Comparison of ENCODE assay signal across 17 cellular contexts in the genomic region with DNA sequence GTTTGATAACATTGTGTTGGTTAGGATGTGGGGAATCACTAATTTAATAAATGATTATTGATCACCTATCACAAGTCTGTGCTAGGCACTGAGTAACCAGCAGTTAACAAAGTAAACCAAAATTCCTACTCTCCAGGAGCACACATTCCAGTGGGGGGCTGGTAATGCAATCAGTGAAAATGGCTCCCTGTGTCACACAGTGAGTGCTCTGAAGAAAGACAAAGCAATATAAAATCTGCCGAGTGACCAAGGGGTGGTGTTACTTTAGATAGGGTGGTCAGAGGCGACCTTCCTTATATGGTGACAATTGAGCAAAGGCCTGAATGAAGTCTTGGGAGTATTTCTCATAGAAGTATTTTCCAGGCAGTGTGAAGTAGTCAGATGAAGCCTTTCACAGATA. TPM values are rescaled to one million over a fixed set of nuclear protein-coding genes. Genes with fewer than 3 reads are reported as not detected.
DNase-seq lines count a peak whose midpoint lies in the region; ATAC-seq, FAIRE-seq and TF ChIP-seq lines count a peak whose summit lies in the region.
"Had no signal": no experiment of that assay in that cellular context is flagged by ENCODE, and none has a peak within 500 bp of the region (broad histone marks: within the 10 kb centered on the region; RNA-seq: fewer than 3 reads in every experiment).

No MANE protein-coding gene starts in this region.

- 11% methylated on average over 2 of the region's 2 CpGs; no CpG with 5 or more reads in 1 of the 2 experiments for WGBS in H1 (ENCODE audit: extremely low coverage in 1 of 2, insufficient coverage in 1 of 2, insufficient read length in 1 of 2, insufficient replicate concordance in 2 of 2, low coverage in 1 of 2, low lambda C conversion rate in 2 of 2, missing lambda C conversion rate in 1 of 2), 2 experiments
- WGBS in mesendoderm (ENCODE audit: extremely low coverage, insufficient coverage, low lambda C conversion rate), result no CpG with 5 or more reads among the region's 2 CpGs

- H2AK5ac ChIP-seq in H1 (ENCODE audit: low read depth, low read length), result no peak overlapping the region
- no peak overlapping the region for H2AK5ac ChIP-seq in mesendoderm (ENCODE audit: low read length)

- no peak for TF ChIP-seq POLR2A in H1 (IDR thresholded peaks at IDR 0.05; ENCODE audit: control extremely low read depth in 1 of 2, low read depth in 2 of 2, low read length in 2 of 2)

- CTCF ChIA-PET in H1 (lab: Charles Lee; ENCODE audit: partially characterized antibody), result interaction anchor here (1.2 to 1.5 kb wide), 3 partner anchors 220 to 249 kb away, joined by 3 to 4 read pairs (median 4); a partner anchor contains a TSS

- H4K20me1 ChIP-seq in H1 (replicated peaks in 1 of 2; ENCODE audit: control insufficient read depth in 1 of 2, insufficient read depth in 2 of 2, low read length in 2 of 2), result no peaks in the 10 kb centered on the region

- H3K9ac ChIP-seq in HUES48 (ENCODE audit: low read depth, low read length) (0 out of 2 replicates have a peak overlapping the region, but pooled peaks have one; percentile 16), H1 (replicated peaks in 1 of 4; ENCODE audit: extremely low read depth in 1 of 4, low read depth in 3 of 4, low read length in 3 of 4) (no peak overlapping the region), mesendoderm (ENCODE audit: low read length) (no peak overlapping the region)

- H3K56ac ChIP-seq in H1 (replicated peaks; ENCODE audit: insufficient read length, low read depth, low read length), result no peak overlapping the region
- no peak overlapping the region for H3K56ac ChIP-seq in mesendoderm (ENCODE audit: low read length)

- no peak overlapping the region for H4K8ac ChIP-seq in H1 (ENCODE audit: extremely low read depth, insufficient read depth, low read length)
- no peak overlapping the region for H4K8ac ChIP-seq in mesendoderm (ENCODE audit: low read depth, low read length)

- no peak for TF ChIP-seq RAD21 in H1 (IDR thresholded peaks at IDR 0.05 in 1 of 2, conservative IDR thresholded peaks at IDR 0.05 in 1 of 2; ENCODE audit: low read depth in 2 of 2, low read length in 2 of 2)

- peak; percentile 48 for FAIRE-seq in H1 (lab: Jason Lieb, UNC)
- FAIRE-seq: A204.1 had no signal

- H3K4me2 ChIP-seq in H1 (ENCODE audit: insufficient read depth in 1 of 2, low read depth in 2 of 2, low read length in 2 of 2), result peak overlapping the region; percentile 29 to 30; a peak in 3 of 4 replicates
- H3K4me2 ChIP-seq in mesendoderm (ENCODE audit: low read length), result no peak overlapping the region

- H2BK5ac ChIP-seq in H1 (ENCODE audit: low read depth, low read length), result no peak overlapping the region; the same call in 1 of the 2 replicates
- no peak overlapping the region for H2BK5ac ChIP-seq in mesendoderm (ENCODE audit: low read length)

- TF ChIP-seq EP300 in H1 (IDR thresholded peaks at IDR 0.05; ENCODE audit: borderline replicate concordance in 1 of 2, low read depth in 2 of 2, low read length in 2 of 2), result peak in 1 of 2 experiments; percentile 48; a peak in 1 of 3 replicates

- peak overlapping the region; percentile 79 for H4K91ac ChIP-seq in H1 (replicated peaks; ENCODE audit: insufficient read length, low read length)

- peak overlapping the region; percentile 75 for H4K5ac ChIP-seq in H1 (ENCODE audit: insufficient read length, low read depth, low read length)
- no peak overlapping the region for H4K5ac ChIP-seq in mesendoderm (ENCODE audit: low read length)

- H3K14ac ChIP-seq in H1 (ENCODE audit: insufficient read length), result no peak overlapping the region

- H3K79me1 ChIP-seq in H1 (ENCODE audit: low read depth, low read length) (no peaks in the 10 kb centered on the region), mesendoderm (ENCODE audit: low read length) (no peaks in the 10 kb centered on the region)

- ATAC-seq in HG02973 (IDR thresholded peaks at IDR 0.05; ENCODE audit: unreplicated experiment) (no peak), HG03025 (IDR thresholded peaks at IDR 0.05; ENCODE audit: low FRiP score, unreplicated experiment) (no peak)

- 0 out of 2 replicates have a peak overlapping the region, but pooled peaks have one; percentile 37 for H2AFZ ChIP-seq in H1 (ENCODE audit: low read length)

- H3K18ac ChIP-seq in H1 (ENCODE audit: extremely low read depth, low read length) (peak overlapping the region; percentile 89; the same call in 1 of the 2 replicates), mesendoderm (ENCODE audit: low read length) (no peak overlapping the region)

- TF ChIP-seq CTCF in H1 (IDR thresholded peaks at IDR 0.05; ENCODE audit: control extremely low read depth in 1 of 3, insufficient read depth in 1 of 3, low read depth in 1 of 3, low read length in 3 of 3), result no peak

- H3K36me3 ChIP-seq in HUES48 (ENCODE audit: control insufficient read depth, insufficient read depth, low read length) (no peaks in the 10 kb centered on the region), H1 (ENCODE audit: control insufficient read depth in 2 of 4, insufficient read depth in 4 of 4, low read length in 3 of 4) (no peaks in the 10 kb centered on the region), mesendoderm (ENCODE audit: control insufficient read depth, insufficient read depth, low read length) (no peaks in the 10 kb centered on the region)
- H3K36me3 ChIP-seq: Peyer's patch had no signal

- H2BK15ac ChIP-seq in H1 (ENCODE audit: low read length), result no peak overlapping the region
- H2BK15ac ChIP-seq in mesendoderm (replicated peaks; ENCODE audit: low read depth), result peak overlapping the region; percentile 65

- H2BK120ac ChIP-seq in H1 (replicated peaks; ENCODE audit: low read depth, low read length) (no peak overlapping the region), mesendoderm (ENCODE audit: low read depth, low read length) (no peak overlapping the region)

- H3K9me3 ChIP-seq in HUES48 (ENCODE audit: control insufficient read depth, insufficient read depth, low read length) (no peaks in the 10 kb centered on the region), H1 (ENCODE audit: insufficient read depth in 2 of 2, low read depth in 1 of 2, low read length in 1 of 2) (no peaks in the 10 kb centered on the region)
- H3K9me3 ChIP-seq: Peyer's patch had no signal

- H3K23ac ChIP-seq in H1 (ENCODE audit: insufficient read length) (no peak overlapping the region), mesendoderm (ENCODE audit: low read length) (no peak overlapping the region)

- no peaks in the 10 kb centered on the region for H3K23me2 ChIP-seq in H1 (ENCODE audit: low read depth, low read length)

- H3K4me3 ChIP-seq in HUES48 (ENCODE audit: low read depth, low read length) (peak overlapping the region; percentile 10; the same call in 1 of the 2 replicates), H1 (ENCODE audit: extremely low read depth in 1 of 4, insufficient read depth in 2 of 4, low read depth in 3 of 4, low read length in 4 of 4) (peak overlapping the region in 1 of 4 experiments; percentile 38; a peak in 1 of 8 replicates), mesendoderm (ENCODE audit: low read length) (no peak overlapping the region)
- H3K4me3 ChIP-seq: Peyer's patch had no signal

- DNase-seq in ACHN (peak; percentile 7), H1 (ENCODE audit: low read depth in 1 of 2, low spot score in 2 of 2) (no peak), mesendoderm (peak; percentile 93), ecto neural progenitor cell (ENCODE audit: low spot score) (no peak)
- DNase-seq in stimulated activated CD4-positive, alpha-beta T cell treated with anti-CD3 and anti-CD28 coated beads, Interleukin-1b, Interleukin-23, amount 100 ng/mL, for 48 hours, result no peak
- DNase-seq: AML-193, DMS79 treated with DMSO at 0.1 percent for 48 hours, GF-D8, NCI-H1417 treated with DMSO at 0.1 percent for 48 hours, NCI-H2029 treated with DMSO at 0.1 percent for 48 hours, NCI-H510A treated with DMSO at 0.1 percent for 48 hours, Peyer's patch, SHP77 had no signal

- H3K4ac ChIP-seq in H1 (replicated peaks; ENCODE audit: insufficient read length, low read depth, low read length) (no peak overlapping the region), mesendoderm (ENCODE audit: low read depth, low read length) (no peak overlapping the region)

- in situ Hi-C loops in ACHN (cut with HindIII; ENCODE audit: low pct_ligation_motif_present, low pct_unique_long_range_greater_than_20kb, low sequenced_read_pairs), result no loop called here

- 0 out of 2 replicates have a peak overlapping the region, but pooled peaks have one; percentile 25 for H2BK20ac ChIP-seq in H1 (ENCODE audit: low read length)

- H3K27ac ChIP-seq in HUES48 (ENCODE audit: low read depth, low read length) (peak overlapping the region; percentile 74), H1 (ENCODE audit: low read depth, low read length) (peak overlapping the region; percentile 53; the same call in 1 of the 2 replicates), mesendoderm (ENCODE audit: low read depth, low read length) (no peak overlapping the region)
- H3K27ac ChIP-seq: Peyer's patch had no signal

- H3K4me1 ChIP-seq in HUES48 (ENCODE audit: control insufficient read depth, insufficient read depth, low read length), result peaks cover 19% of the 10 kb centered on the region
- peaks cover 0 to 7% (median 1%) of the 10 kb centered on the region in 4 experiments; a peak in 4 of 7 replicates for H3K4me1 ChIP-seq in H1 (replicated peaks in 1 of 4; ENCODE audit: control insufficient read depth in 3 of 4, insufficient read depth in 4 of 4, low read length in 3 of 4)
- H3K4me1 ChIP-seq in mesendoderm (ENCODE audit: control insufficient read depth, low read depth, low read length), result peaks cover 6% of the 10 kb centered on the region

- H2BK12ac ChIP-seq in H1 (ENCODE audit: low read depth, low read length), result no peak overlapping the region; the same call in 1 of the 2 replicates

- H3K27me3 ChIP-seq in HUES48 (ENCODE audit: control insufficient read depth, insufficient read depth, low read length), result no peaks in the 10 kb centered on the region; the same call in 1 of the 2 replicates
- no peaks in the 10 kb centered on the region for H3K27me3 ChIP-seq in H1 (replicated peaks in 1 of 4; ENCODE audit: control insufficient read depth in 3 of 4, extremely low read depth in 1 of 4, insufficient read depth in 3 of 4, low read length in 3 of 4)
- no peaks in the 10 kb centered on the region for H3K27me3 ChIP-seq in mesendoderm (ENCODE audit: insufficient read depth, low read length, poor library complexity)
- H3K27me3 ChIP-seq: Peyer's patch had no signal

- POLR2A ChIA-PET in H1 (lab: Charles Lee; ENCODE audit: partially characterized antibody), result interaction anchor here (1.1 to 1.5 kb wide), 2 partner anchors 11 to 13 kb away, joined by 4 to 8 read pairs; a partner anchor contains a TSS

- no peaks in the 10 kb centered on the region for H3K79me2 ChIP-seq in H1 (ENCODE audit: control insufficient read depth in 1 of 2, insufficient read depth in 2 of 2, low read length in 2 of 2)
- H3K79me2 ChIP-seq in mesendoderm (ENCODE audit: control insufficient read depth, insufficient read depth, low read length), result no peaks in the 10 kb centered on the region

RNA-seq across cellular contexts. Expression of a gene that starts 13.6 kb away (rescaled TPM):
- 89.8 and 93.4 TPM in 2 replicates for total RNA-seq in H1 (2021; fragmentation: NEBNext Ultra II Directional; extraction: Animal tissue kit (Norgen Biotek cat#: 25700))
- polyA plus RNA-seq in H1 (2011; rRNA removed), result 7.8 and 12.7 TPM in 2 replicates
- polyA plus RNA-seq in H1 (2011; cell fraction: cytosol; rRNA removed), result 29.8 TPM
- 5.9 TPM for polyA plus RNA-seq in H1 (2011; cell fraction: nucleus; rRNA removed)
- 44.2 to 101 TPM (median 59.5 TPM) in 4 replicates for polyA plus RNA-seq in H1 (2012, experiment 1 of 2)
- polyA plus RNA-seq in H1 (2012, experiment 2 of 2), result 4.2 TPM
- polyA plus RNA-seq in H1 (2013, experiment 1 of 2), result 65.2 TPM
- 67.9 TPM for polyA plus RNA-seq in H1 (2013, experiment 2 of 2)
- 14.4 and 18.6 TPM in 2 replicates for polyA minus RNA-seq in H1 (2011; rRNA and poly(A)+ RNA removed)
- 23.2 TPM for polyA minus RNA-seq in H1 (2011; cell fraction: cytosol; rRNA and poly(A)+ RNA removed)
- 21.7 TPM for polyA minus RNA-seq in H1 (2011; cell fraction: nucleus; rRNA and poly(A)+ RNA removed)
- polyA plus RNA-seq in mesendoderm (2013, experiment 1 of 2), result 103 TPM
- 102 TPM for polyA plus RNA-seq in mesendoderm (2013, experiment 2 of 2)

RNA-seq across cellular contexts. Expression of a gene that starts 56.2 kb away (rescaled TPM):
- total RNA-seq in H1 (2021; fragmentation: NEBNext Ultra II Directional; extraction: Animal tissue kit (Norgen Biotek cat#: 25700)), result 27.0 and 30.3 TPM in 2 replicates
- polyA plus RNA-seq in H1 (2011; rRNA removed), result 13.3 and 13.6 TPM in 2 replicates
- polyA plus RNA-seq in H1 (2011; cell fraction: cytosol; rRNA removed), result 15.2 TPM
- 12.0 TPM for polyA plus RNA-seq in H1 (2011; cell fraction: nucleus; rRNA removed)
- polyA plus RNA-seq in H1 (2012, experiment 1 of 2), result 14.3 to 18.7 TPM (median 15.9 TPM) in 4 replicates
- 16.9 TPM for polyA plus RNA-seq in H1 (2012, experiment 2 of 2)
- 17.0 TPM for polyA plus RNA-seq in H1 (2013, experiment 1 of 2)
- 20.2 TPM for polyA plus RNA-seq in H1 (2013, experiment 2 of 2)
- 28.9 and 41.0 TPM in 2 replicates for polyA minus RNA-seq in H1 (2011; rRNA and poly(A)+ RNA removed)
- polyA minus RNA-seq in H1 (2011; cell fraction: cytosol; rRNA and poly(A)+ RNA removed), result 37.5 TPM
- polyA minus RNA-seq in H1 (2011; cell fraction: nucleus; rRNA and poly(A)+ RNA removed), result 14.9 TPM
- 52.5 TPM for polyA plus RNA-seq in mesendoderm (2013, experiment 1 of 2)
- 50.7 TPM for polyA plus RNA-seq in mesendoderm (2013, experiment 2 of 2)

Comparison
In these comparisons a context has a peak if more than half of its experiments do, and no peak if none do; other contexts are left out.
1. DNase-seq: peak in ACHN (single experiment) and mesendoderm (single experiment); none in H1 (0 of 2), ecto neural progenitor cell (single experiment) and stimulated activated CD4-positive, alpha-beta T cell treated with anti-CD3 and anti-CD28 coated beads, Interleukin-1b, Interleukin-23, amount 100 ng/mL, for 48 hours (single experiment).